In the genomic region with DNA sequence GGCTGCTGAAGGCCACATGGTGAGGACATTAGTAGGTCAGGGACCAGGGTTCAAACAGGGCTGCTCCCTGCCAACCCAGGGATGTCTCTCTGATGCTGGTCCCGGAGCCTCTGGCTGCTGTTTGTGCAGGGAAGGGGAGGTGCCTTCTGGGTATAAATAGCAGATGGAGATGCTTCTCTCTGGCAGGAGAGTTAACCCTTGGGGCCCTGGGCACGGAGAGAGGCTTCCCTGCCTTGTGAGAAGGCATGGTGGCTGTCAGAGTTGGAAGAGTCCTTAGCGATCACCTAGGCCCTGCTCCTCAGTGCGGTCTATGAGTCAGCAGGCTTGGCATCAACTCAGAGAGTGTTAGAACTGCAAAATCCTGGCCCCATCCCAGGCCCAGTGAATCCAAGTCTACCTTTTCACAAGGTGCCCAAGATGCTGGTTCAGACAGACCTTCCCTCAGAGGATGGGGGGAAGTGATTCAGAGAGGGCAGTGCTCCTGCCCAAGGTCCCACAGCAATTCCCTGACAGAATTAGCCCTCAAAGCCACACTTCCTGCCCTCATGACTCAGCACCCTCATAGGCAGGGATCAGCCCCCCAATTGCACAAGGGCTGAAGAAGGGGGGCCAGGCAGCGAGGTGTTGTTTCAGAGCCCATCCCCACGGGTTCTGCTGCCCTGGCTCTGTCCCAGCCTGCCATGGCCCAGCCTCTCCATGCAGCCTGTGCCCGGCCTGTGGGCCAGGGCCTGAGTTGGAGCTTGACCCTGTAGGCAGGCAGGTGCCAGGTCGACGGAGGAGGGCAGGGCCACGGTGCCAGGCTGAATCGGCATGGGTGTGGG, we compare ENCODE assay signal across 9 cellular contexts. TPM values are rescaled to one million over a fixed set of nuclear protein-coding genes. Genes with fewer than 3 reads are reported as not detected.
A peak's percentile ranks its signal among the peaks of the same experiment; 100 is the strongest.
DNase-seq lines count a peak whose midpoint lies in the region; ATAC-seq, FAIRE-seq and TF ChIP-seq lines count a peak whose summit lies in the region.
"Had no signal": no experiment of that assay in that cellular context is flagged by ENCODE, and none has a peak within 500 bp of the region (broad histone marks: within the 10 kb centered on the region; RNA-seq: fewer than 3 reads in every experiment).

No MANE protein-coding gene starts in this region.

- ATAC-seq in GM21825 (IDR thresholded peaks at IDR 0.05; ENCODE audit: unreplicated experiment) (no peak), HG02610 (IDR thresholded peaks at IDR 0.05; ENCODE audit: unreplicated experiment) (no peak)

- H3K4me1 Mint-ChIP-seq in H9, result peaks cover 8 to 15% of the 10 kb centered on the region in 2 experiments

- no peak overlapping the region for H3K4me3 ChIP-seq in fibroblast of mammary gland (ENCODE audit: control insufficient read depth, low read depth, low read length)
- H3K4me3 ChIP-seq in retinal pigment epithelial cell (ENCODE audit: low read length), result no peak overlapping the region

- no peak overlapping the region for H2BK15ac ChIP-seq in H9 (ENCODE audit: low read depth, low read length)

- no peaks in the 10 kb centered on the region for H3K36me3 Mint-ChIP-seq in H9 (ENCODE audit: insufficient read depth in 1 of 3, low read depth in 3 of 3)

- H3K79me1 ChIP-seq in H9 (ENCODE audit: insufficient read depth, low read depth, low read length, poor library complexity, severe bottlenecking), result no peaks in the 10 kb centered on the region

- no peak overlapping the region for H3K27ac Mint-ChIP-seq in H9

- H3K9me3 Mint-ChIP-seq in H9, result no peaks in the 10 kb centered on the region

- no peak overlapping the region for H3K23ac ChIP-seq in H9 (ENCODE audit: insufficient read length, low read depth, low read length)

- H3K4me3 Mint-ChIP-seq in H9, result no peak overlapping the region

- peak overlapping the region; percentile 14; the same call in 1 of the 2 replicates for H3K14ac ChIP-seq in H9 (ENCODE audit: insufficient read depth, low read length)

- no peaks in the 10 kb centered on the region for H3K4me1 ChIP-seq in H9 (ENCODE audit: insufficient read depth, low read length)

- no peak overlapping the region for H3K56ac ChIP-seq in H9 (ENCODE audit: insufficient read length, low read depth, low read length)

- DNase-seq in H9 (no peak), RCC 7860 (ENCODE audit: low spot score) (peak; percentile 95), fibroblast of mammary gland (ENCODE audit: low read depth) (peak; percentile 90), retinal pigment epithelial cell (ENCODE audit: low read depth) (peak; percentile 78), D721Med (ENCODE audit: insufficient read length, low spot score) (no peak)
- no peak for DNase-seq in activated naive CD4-positive, alpha-beta T cell treated with anti-CD3 and anti-CD28 coated beads, Interleukin-2, amount 50 U/mL, for 16 hours

- H3K4me2 ChIP-seq in H9 (ENCODE audit: insufficient read depth, insufficient read length, low read length), result no peak overlapping the region

- H2BK12ac ChIP-seq in H9 (ENCODE audit: insufficient read length, low read depth, low read length), result no peak overlapping the region

- peaks cover 9% of the 10 kb centered on the region for H3K27me3 Mint-ChIP-seq in H9 (ENCODE audit: low read depth)

- no peaks in the 10 kb centered on the region for H3K27me3 ChIP-seq in H9 (ENCODE audit: insufficient read depth, low read length)

- no peak overlapping the region for H2BK120ac ChIP-seq in H9 (ENCODE audit: low read depth, low read length, poor library complexity, severe bottlenecking)

- no peak overlapping the region for H3K4ac ChIP-seq in H9 (ENCODE audit: low read depth, low read length)

- no peak overlapping the region for H2AFZ ChIP-seq in H9 (ENCODE audit: low read length)

- no peak overlapping the region for H3K18ac ChIP-seq in H9 (ENCODE audit: insufficient read length, low read depth, low read length)

- no peak overlapping the region for H4K5ac ChIP-seq in H9 (ENCODE audit: insufficient read length, low read depth, low read length)

- no peaks in the 10 kb centered on the region for H3K23me2 ChIP-seq in H9 (ENCODE audit: insufficient read length, low read depth, low read length, poor library complexity, severe bottlenecking)

- H2BK5ac ChIP-seq in H9 (ENCODE audit: insufficient read length, low read length), result no peak overlapping the region

- no peak overlapping the region for H4K91ac ChIP-seq in H9 (ENCODE audit: insufficient read length, low read depth, low read length)

- H4K20me1 ChIP-seq in H9 (ENCODE audit: control insufficient read depth, insufficient read depth, insufficient read length), result no peaks in the 10 kb centered on the region

- no peak overlapping the region for H2AK5ac ChIP-seq in H9 (ENCODE audit: insufficient read length, low read length)

- TF ChIP-seq CTCF in H9 (conservative IDR thresholded peaks at IDR 0.05) (no peak), fibroblast of mammary gland (conservative IDR thresholded peaks at IDR 0.05; ENCODE audit: control insufficient read depth, insufficient read depth, low read depth, low read length) (no peak), retinal pigment epithelial cell (conservative IDR thresholded peaks at IDR 0.05; ENCODE audit: low read depth, low read length) (no peak), D721Med (IDR thresholded peaks at IDR 0.05; ENCODE audit: insufficient read depth, missing control alignments) (no peak)

- no CpG with 5 or more reads among the region's 11 CpGs for WGBS in H9 (ENCODE audit: extremely low coverage, insufficient read length, low lambda C conversion rate)

- no peak overlapping the region for H2BK20ac ChIP-seq in H9 (ENCODE audit: low read depth, low read length, poor library complexity, severe bottlenecking)

- no peak overlapping the region for H3K27ac ChIP-seq in H9 (ENCODE audit: insufficient read length, low read depth, low read length)

- no peak overlapping the region for H3T11ph ChIP-seq in H9 (ENCODE audit: low read length)

- H4K8ac ChIP-seq in H9 (replicated peaks; ENCODE audit: insufficient read length, low read depth, low read length), result no peak overlapping the region

- H3K79me2 ChIP-seq in H9 (ENCODE audit: insufficient read depth, low read length), result no peaks in the 10 kb centered on the region

- peak; percentile 97 for FAIRE-seq in RCC 7860 (lab: Jason Lieb, UNC)
- no peak for FAIRE-seq in D721Med (lab: Jason Lieb, UNC)
- FAIRE-seq: TTC549 had no signal

- no peak overlapping the region for H3K9ac ChIP-seq in H9 (ENCODE audit: extremely low read depth, insufficient read length, low read length)

- H3K9me3 ChIP-seq in H9 (ENCODE audit: control insufficient read depth, low read depth, low read length), result no peaks in the 10 kb centered on the region

RNA-seq across cellular contexts. Expression of a gene that starts 25.6 kb away (rescaled TPM):
- 0.15 and 0.33 TPM in 2 replicates for total RNA-seq in H9 (2021)

RNA-seq across cellular contexts. Expression of a gene that starts 38.7 kb away (rescaled TPM):
- total RNA-seq in H9 (2021), result 1.3 and 1.7 TPM in 2 replicates

Comparison
In these comparisons a context has a peak if more than half of its experiments do, and no peak if none do; other contexts are left out.
1. DNase-seq: peak in RCC 7860 (single experiment), fibroblast of mammary gland (single experiment) and retinal pigment epithelial cell (single experiment); none in H9 (single experiment), activated naive CD4-positive, alpha-beta T cell treated with anti-CD3 and anti-CD28 coated beads, Interleukin-2, amount 50 U/mL, for 16 hours (single experiment) and D721Med (single experiment).